ENCODE assay signal across 21 cellular contexts in genomic region chr20:59673998-59674445, GRCh38.
"Had no signal": no experiment of that assay in that cellular context is flagged by ENCODE, and none has a peak within 500 bp of the region (broad histone marks: within the 10 kb centered on the region; RNA-seq: fewer than 3 reads in every experiment).

No MANE protein-coding gene starts in this region.

- H3K36me3 Mint-ChIP-seq: naive thymus-derived CD4-positive, alpha-beta T cell had no signal

- H3K9me3 ChIP-seq: heart left ventricle, psoas muscle, spleen, stomach, thyroid gland, upper lobe of left lung, vagina had no signal

- ATAC-seq: heart left ventricle; left colon; naive thymus-derived CD4-positive, alpha-beta T cell; psoas muscle; sciatic nerve had no signal

- H3K27ac ChIP-seq: heart left ventricle, psoas muscle, spleen, stomach, thyroid gland, upper lobe of left lung, vagina had no signal

- H3K36me3 ChIP-seq: heart left ventricle, spleen, stomach, thyroid gland, upper lobe of left lung, vagina had no signal

- H3K27ac Mint-ChIP-seq: dendritic cell treated with granulocyte-macrophage colony-stimulating factor and Interleukin-4, amounts not matched to agents 40 ng/mL and 50 ng/mL, for 4 days; endodermal cell; naive thymus-derived CD4-positive, alpha-beta T cell; nephron progenitor cell had no signal

- H3K4me1 ChIP-seq: psoas muscle, spleen, thyroid gland, upper lobe of left lung, vagina had no signal

- H3K9me3 Mint-ChIP-seq: dendritic cell treated with granulocyte-macrophage colony-stimulating factor and Interleukin-4, amounts not matched to agents 40 ng/mL and 50 ng/mL, for 4 days; endodermal cell had no signal

- H3K4me3 ChIP-seq: heart left ventricle, psoas muscle, spleen, stomach, thyroid gland, upper lobe of left lung, vagina had no signal

- DNase-seq: endodermal cell; erythroblast; heart left ventricle; hippocampal formation; left colon; mammary epithelial cell; naive thymus-derived CD4-positive, alpha-beta T cell; nephron progenitor cell; psoas muscle; retina; spleen; stimulated activated CD4-positive, alpha-beta T cell treated with anti-CD3 and anti-CD28 coated beads, Interleukin-15, amount 100 ng/mL, for 24 hours; stimulated activated CD4-positive, alpha-beta T cell treated with anti-CD3 and anti-CD28 coated beads, Interleukin-1b, Interleukin-23, amount 100 ng/mL, for 48 hours; stimulated activated CD4-positive, alpha-beta T cell treated with anti-CD3 and anti-CD28 coated beads, Interleukin-4, amount 100 ng/mL, for 24 hours; stimulated activated naive CD4-positive, alpha-beta T cell; stomach; thyroid gland had no signal

- H3K4me1 Mint-ChIP-seq: endodermal cell; naive thymus-derived CD4-positive, alpha-beta T cell; nephron progenitor cell had no signal

- H3K4me3 Mint-ChIP-seq: dendritic cell treated with granulocyte-macrophage colony-stimulating factor and Interleukin-4, amounts not matched to agents 40 ng/mL and 50 ng/mL, for 4 days; endodermal cell; naive thymus-derived CD4-positive, alpha-beta T cell; nephron progenitor cell had no signal

- H3K27me3 ChIP-seq: thyroid gland, upper lobe of left lung, vagina had no signal
